8 cellular contexts compared by ENCODE assay signal in the genomic region with DNA sequence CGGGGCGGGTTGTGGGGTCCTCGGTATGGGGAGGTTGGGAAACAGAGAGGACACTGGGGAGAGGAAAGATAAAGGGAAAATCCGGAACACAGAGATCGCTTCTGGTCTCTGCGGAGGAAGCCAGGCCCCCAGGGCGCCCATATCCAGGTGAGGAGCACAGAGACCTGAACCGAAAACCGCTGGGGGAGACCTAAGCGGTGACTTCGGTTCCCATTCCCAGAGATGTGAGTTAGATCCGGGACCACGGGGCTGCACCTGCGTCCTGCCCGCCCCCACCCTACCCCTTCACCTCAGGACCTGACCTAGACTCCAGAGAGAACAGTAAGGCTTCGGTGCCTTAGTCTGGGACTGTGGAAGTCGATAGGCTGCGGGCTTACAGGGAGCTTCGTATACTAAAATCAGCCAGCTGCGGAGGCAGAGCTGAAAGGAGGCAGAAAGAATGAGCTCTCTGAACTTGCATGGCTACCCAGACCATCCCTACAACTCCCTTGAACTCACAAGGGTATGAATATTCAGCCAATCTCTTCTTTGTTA. TPM values are rescaled to one million over a fixed set of nuclear protein-coding genes. Genes with fewer than 3 reads are reported as not detected.
DNase-seq lines count a peak whose midpoint lies in the region; ATAC-seq and TF ChIP-seq lines count a peak whose summit lies in the region.

No MANE protein-coding gene starts in this region.

- H3K4me1 Mint-ChIP-seq in activated T-helper 17 cell treated with anti-CD3 and anti-CD28 coated beads, Interleukin-2, amount 50 U/mL, for 72 hours = peaks cover 33% of the 10 kb centered on the region

- H3K9me3 Mint-ChIP-seq in activated T-helper 17 cell treated with anti-CD3 and anti-CD28 coated beads, Interleukin-2, amount 50 U/mL, for 72 hours = no peaks in the 10 kb centered on the region

- ATAC-seq in GM21528 (IDR thresholded peaks at IDR 0.05; ENCODE audit: low FRiP score, unreplicated experiment) = peak; percentile 14
- peak; percentile 39 for ATAC-seq in activated T-helper 17 cell treated with anti-CD3 and anti-CD28 coated beads, Interleukin-2, amount 50 U/mL, for 72 hours (replicated peaks)
- peak; percentile 31 for ATAC-seq in left ventricle myocardium superior
- ATAC-seq in sciatic nerve = peak; percentile 16

- H3K4me3 Mint-ChIP-seq in activated T-helper 17 cell treated with anti-CD3 and anti-CD28 coated beads, Interleukin-2, amount 50 U/mL, for 72 hours = peak overlapping the region; percentile 99

- peak overlapping the region; percentile 95 for H3K4me3 ChIP-seq in GM06990 (replicated peaks; ENCODE audit: low read depth, low read length)
- peak overlapping the region; percentile 90 for H3K4me3 ChIP-seq in Jurkat, Clone E6-1 (ENCODE audit: low read length)

- H3K36me3 ChIP-seq in GM06990 (ENCODE audit: control insufficient read depth, insufficient read depth, low read length) = no peaks in the 10 kb centered on the region

- peaks cover 38% of the 10 kb centered on the region for H3K36me3 Mint-ChIP-seq in activated T-helper 17 cell treated with anti-CD3 and anti-CD28 coated beads, Interleukin-2, amount 50 U/mL, for 72 hours (ENCODE audit: low read depth)

- intact Hi-C loops in left ventricle myocardium superior (cut with micrococcal nuclease) (no loop called here), sciatic nerve (cut with DNase I) (no loop called here)

- no peak for TF ChIP-seq CTCF in GM06990 (IDR thresholded peaks at IDR 0.05; ENCODE audit: insufficient read depth, low read length, poor library complexity, severe bottlenecking)

- H3K27me3 ChIP-seq in GM06990 (replicated peaks; ENCODE audit: control insufficient read depth, insufficient read depth, low read length) = no peaks in the 10 kb centered on the region

- no peak for DNase-seq in GM06990 (ENCODE audit: extremely low read depth, insufficient read length)
- DNase-seq in Jurkat, Clone E6-1 (ENCODE audit: low read depth, low spot score) = peak; percentile 30
- DNase-seq in left ventricle myocardium superior = no peak
- DNase-seq in sciatic nerve (ENCODE audit: low spot score) = no peak
- DNase-seq in effector CD4-positive, alpha-beta T cell = no peak
- no peak for DNase-seq in GM19240 (ENCODE audit: insufficient read length, low spot score)

- peak overlapping the region; percentile 98 for H3K27ac Mint-ChIP-seq in activated T-helper 17 cell treated with anti-CD3 and anti-CD28 coated beads, Interleukin-2, amount 50 U/mL, for 72 hours

- H3K27me3 Mint-ChIP-seq in activated T-helper 17 cell treated with anti-CD3 and anti-CD28 coated beads, Interleukin-2, amount 50 U/mL, for 72 hours = no peaks in the 10 kb centered on the region

RNA-seq across cellular contexts. Expression of a gene that starts 0.5 kb away (rescaled TPM):
- 11.2 TPM for polyA plus RNA-seq in Jurkat, Clone E6-1 (2012; ENCODE audit: insufficient read depth, insufficient read length)
- 10 to 100 TPM; 24.4 to 30.1 TPM for total RNA-seq in activated T-helper 17 cell treated with anti-CD3 and anti-CD28 coated beads, Interleukin-2, amount 50 U/mL, for 72 hours
- total RNA-seq in left ventricle myocardium superior = 20.4 TPM
- 82.4 TPM for total RNA-seq in sciatic nerve

RNA-seq across cellular contexts. Expression of a gene that starts 50.5 kb away (rescaled TPM):
- not detected for polyA plus RNA-seq in Jurkat, Clone E6-1 (2012; ENCODE audit: insufficient read depth, insufficient read length)
- total RNA-seq in activated T-helper 17 cell treated with anti-CD3 and anti-CD28 coated beads, Interleukin-2, amount 50 U/mL, for 72 hours = not detected
- total RNA-seq in left ventricle myocardium superior = not detected
- not detected for total RNA-seq in sciatic nerve
